In the genomic region with DNA sequence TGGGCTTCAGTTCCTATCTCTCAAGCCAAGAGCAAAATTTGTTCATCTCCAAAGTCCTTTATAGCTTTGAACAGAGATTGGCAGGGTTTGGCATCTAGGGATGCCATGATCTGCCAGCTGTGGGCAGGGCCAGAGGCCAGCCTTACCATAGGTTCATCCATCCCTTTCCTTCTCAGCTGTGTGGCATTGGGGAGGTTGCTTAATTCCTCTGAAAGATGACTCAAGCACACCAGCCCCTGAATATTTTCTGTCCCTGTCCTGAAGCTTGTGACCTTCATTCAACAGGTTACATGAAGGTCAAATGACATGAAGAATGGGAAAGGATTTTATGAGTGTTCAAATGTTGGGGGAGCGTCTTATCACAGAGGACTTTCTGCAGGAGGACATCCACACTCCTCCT, we compare ENCODE assay signal across 34 cellular contexts. TPM values are rescaled to one million over a fixed set of nuclear protein-coding genes. Genes with fewer than 3 reads are reported as not detected.
"Had no signal": no experiment of that assay in that cellular context is flagged by ENCODE, and none has a peak within 500 bp of the region (broad histone marks: within the 10 kb centered on the region; RNA-seq: fewer than 3 reads in every experiment).

No MANE protein-coding gene starts in this region.

- H3K4me3 Mint-ChIP-seq: activated CD4-positive, alpha-beta memory T cell treated with anti-CD3 and anti-CD28 coated beads for 36 hours; activated CD4-positive, alpha-beta T cell treated with anti-CD3 and anti-CD28 coated beads for 36 hours; activated CD4-positive, alpha-beta T cell treated with anti-CD3 and anti-CD28 coated beads, Interleukin-2, amount 10 ng/mL, durations not matched to agents 24 days and 14 days; activated CD8-positive, alpha-beta memory T cell treated with anti-CD3 and anti-CD28 coated beads, Interleukin-2, amount 10 ng/mL, durations not matched to agents 7 days and 5 days; activated CD8-positive, alpha-beta T cell treated with anti-CD3 and anti-CD28 coated beads, Interleukin-2, amount 10 ng/mL, durations not matched to agents 7 days and 5 days; activated naive CD4-positive, alpha-beta T cell treated with anti-CD3 and anti-CD28 coated beads for 36 hours; activated naive CD4-positive, alpha-beta T cell treated with anti-CD3 and anti-CD28 coated beads, Interleukin-2, amount 50 U/mL, for 24 hours; activated naive CD8-positive, alpha-beta T cell treated with anti-CD3 and anti-CD28 coated beads for 36 hours; activated naive CD8-positive, alpha-beta T cell treated with anti-CD3 and anti-CD28 coated beads, Interleukin-2, amount 50 U/mL, for 24 hours; activated T-helper 1 cell treated with anti-CD3 and anti-CD28 coated beads, Interleukin-12 subunit alpha, Interleukin-12 subunit beta, Interleukin-2, Interleukin-4 antibody, amounts not matched to agents 30 ng/mL and 10 ng/mL and 1 ng/mL, durations not matched to agents 14 hours and 24 hours and 36 hours had no signal

- ATAC-seq: activated CD4-positive, alpha-beta T cell treated with anti-CD3 and anti-CD28 coated beads for 36 hours; activated CD8-positive, alpha-beta memory T cell treated with anti-CD3 and anti-CD28 coated beads, Interleukin-2, amount 10 ng/mL, durations not matched to agents 7 days and 5 days; activated CD8-positive, alpha-beta T cell treated with anti-CD3 and anti-CD28 coated beads, Interleukin-2, amount 10 ng/mL, durations not matched to agents 7 days and 5 days; body of pancreas; gastroesophageal sphincter had no signal

- H3K36me3 Mint-ChIP-seq: activated CD8-positive, alpha-beta memory T cell treated with anti-CD3 and anti-CD28 coated beads, Interleukin-2, amount 10 ng/mL, durations not matched to agents 7 days and 5 days; activated naive CD4-positive, alpha-beta T cell treated with anti-CD3 and anti-CD28 coated beads, Interleukin-2, amount 50 U/mL, for 24 hours had no signal

- DNase-seq: activated CD4-positive, alpha-beta memory T cell treated with anti-CD3 and anti-CD28 coated beads for 36 hours; activated CD4-positive, alpha-beta T cell treated with anti-CD3 and anti-CD28 coated beads for 36 hours; activated CD4-positive, alpha-beta T cell treated with anti-CD3 and anti-CD28 coated beads, Interleukin-2, amount 10 ng/mL, durations not matched to agents 24 days and 14 days; activated CD4-positive, CD25-positive, alpha-beta regulatory T cell; activated CD4-positive, CD25-positive, alpha-beta regulatory T cell treated with anti-CD3 and anti-CD28 coated beads, Interleukin-2, amount 50 U/mL, for 72 hours; activated CD8-positive, alpha-beta memory T cell treated with anti-CD3 and anti-CD28 coated beads, Interleukin-2, amount 10 ng/mL, durations not matched to agents 7 days and 5 days; activated CD8-positive, alpha-beta memory T cell treated with anti-CD3 and anti-CD28 coated beads, Interleukin-2, amount 50 U/mL, for 4 hours; activated CD8-positive, alpha-beta T cell treated with anti-CD3 and anti-CD28 coated beads, Interleukin-2, amount 10 ng/mL, durations not matched to agents 7 days and 5 days; activated effector memory CD4-positive, alpha-beta T cell treated with anti-CD3 and anti-CD28 coated beads, Interleukin-2, amount 50 U/mL, for 16 hours; activated naive CD4-positive, alpha-beta T cell treated with anti-CD3 and anti-CD28 coated beads for 36 hours; activated naive CD8-positive, alpha-beta T cell treated with anti-CD3 and anti-CD28 coated beads for 36 hours; activated naive CD8-positive, alpha-beta T cell treated with anti-CD3 and anti-CD28 coated beads, Interleukin-2, amount 50 U/mL, for 24 hours; activated T-cell treated with anti-CD3 and anti-CD28 coated beads, Interleukin-2, amount 50 U/mL, for 1 hour; activated T-cell treated with anti-CD3 and anti-CD28 coated beads, Interleukin-2, amount 50 U/mL, for 48 hours; amygdala; aorta; body of pancreas; caudate nucleus; colonic mucosa; effector CD8-positive, alpha-beta T cell; esophagus squamous epithelium; foreskin melanocyte had no signal

- H3K9me3 Mint-ChIP-seq: activated CD4-positive, alpha-beta memory T cell treated with anti-CD3 and anti-CD28 coated beads for 36 hours; activated CD4-positive, alpha-beta T cell treated with anti-CD3 and anti-CD28 coated beads, Interleukin-2, amount 10 ng/mL, durations not matched to agents 24 days and 14 days; activated naive CD4-positive, alpha-beta T cell treated with anti-CD3 and anti-CD28 coated beads for 36 hours; activated naive CD4-positive, alpha-beta T cell treated with anti-CD3 and anti-CD28 coated beads, Interleukin-2, amount 50 U/mL, for 24 hours; activated naive CD8-positive, alpha-beta T cell treated with anti-CD3 and anti-CD28 coated beads for 36 hours; activated naive CD8-positive, alpha-beta T cell treated with anti-CD3 and anti-CD28 coated beads, Interleukin-2, amount 50 U/mL, for 24 hours; activated T-helper 1 cell treated with anti-CD3 and anti-CD28 coated beads, Interleukin-12 subunit alpha, Interleukin-12 subunit beta, Interleukin-2, Interleukin-4 antibody, amounts not matched to agents 30 ng/mL and 10 ng/mL and 1 ng/mL, durations not matched to agents 14 hours and 24 hours and 36 hours; activated T-helper 2 cell treated with anti-CD3 and anti-CD28 coated beads, Interferon-gamma antibody, Interleukin-2, Interleukin-4, amounts not matched to agents 10 μg/mL and 5 μg/mL and 100 μg/mL, durations not matched to agents 14 hours and 24 hours and 36 hours had no signal

- H3K27ac Mint-ChIP-seq: activated CD4-positive, alpha-beta memory T cell treated with anti-CD3 and anti-CD28 coated beads for 36 hours; activated CD4-positive, alpha-beta T cell treated with anti-CD3 and anti-CD28 coated beads for 36 hours; activated CD4-positive, alpha-beta T cell treated with anti-CD3 and anti-CD28 coated beads, Interleukin-2, amount 10 ng/mL, durations not matched to agents 24 days and 14 days; activated CD8-positive, alpha-beta memory T cell treated with anti-CD3 and anti-CD28 coated beads, Interleukin-2, amount 10 ng/mL, durations not matched to agents 7 days and 5 days; activated CD8-positive, alpha-beta T cell treated with anti-CD3 and anti-CD28 coated beads, Interleukin-2, amount 10 ng/mL, durations not matched to agents 7 days and 5 days; activated naive CD4-positive, alpha-beta T cell treated with anti-CD3 and anti-CD28 coated beads for 36 hours; activated naive CD4-positive, alpha-beta T cell treated with anti-CD3 and anti-CD28 coated beads, Interleukin-2, amount 50 U/mL, for 24 hours; activated naive CD8-positive, alpha-beta T cell treated with anti-CD3 and anti-CD28 coated beads for 36 hours; activated naive CD8-positive, alpha-beta T cell treated with anti-CD3 and anti-CD28 coated beads, Interleukin-2, amount 50 U/mL, for 24 hours; activated T-helper 1 cell treated with anti-CD3 and anti-CD28 coated beads, Interleukin-12 subunit alpha, Interleukin-12 subunit beta, Interleukin-2, Interleukin-4 antibody, amounts not matched to agents 30 ng/mL and 10 ng/mL and 1 ng/mL, durations not matched to agents 14 hours and 24 hours and 36 hours; activated T-helper 2 cell treated with anti-CD3 and anti-CD28 coated beads, Interferon-gamma antibody, Interleukin-2, Interleukin-4, amounts not matched to agents 10 μg/mL and 5 μg/mL and 100 μg/mL, durations not matched to agents 14 hours and 24 hours and 36 hours had no signal

RNA-seq across cellular contexts. Expression of gene MT1G, which starts 3.4 kb away (rescaled TPM):
- total RNA-seq: dermis microvascular lymphatic vessel endothelial cell, endothelial cell of umbilical vein, fibroblast of villous mesenchyme, glomerular endothelial cell had no signal

RNA-seq across cellular contexts. Expression of gene MT1H, which starts 5.1 kb away (rescaled TPM):
- total RNA-seq: activated CD4-positive, alpha-beta T cell treated with anti-CD3 and anti-CD28 coated beads, Interleukin-2, amount 10 ng/mL, durations not matched to agents 24 days and 14 days; activated CD8-positive, alpha-beta memory T cell treated with anti-CD3 and anti-CD28 coated beads, Interleukin-2, amount 10 ng/mL, durations not matched to agents 7 days and 5 days; activated T-helper 2 cell treated with anti-CD3 and anti-CD28 coated beads, Interferon-gamma antibody, Interleukin-2, Interleukin-4, amounts not matched to agents 10 μg/mL and 5 μg/mL and 100 μg/mL, durations not matched to agents 14 hours and 24 hours and 36 hours; dermis microvascular lymphatic vessel endothelial cell; endothelial cell of umbilical vein; fibroblast of lung; fibroblast of villous mesenchyme; gastroesophageal sphincter; glomerular endothelial cell had no signal

RNA-seq across cellular contexts. Expression of gene MT1F, which starts 6.7 kb away (rescaled TPM):
- total RNA-seq: fibroblast of villous mesenchyme, glomerular endothelial cell had no signal

RNA-seq across cellular contexts. Expression of gene MT1B, which starts 12.8 kb away (rescaled TPM):
- total RNA-seq: activated CD4-positive, alpha-beta memory T cell treated with anti-CD3 and anti-CD28 coated beads for 36 hours; activated CD4-positive, alpha-beta T cell treated with anti-CD3 and anti-CD28 coated beads for 36 hours; activated CD4-positive, alpha-beta T cell treated with anti-CD3 and anti-CD28 coated beads, Interleukin-2, amount 10 ng/mL, durations not matched to agents 24 days and 14 days; activated CD8-positive, alpha-beta memory T cell treated with anti-CD3 and anti-CD28 coated beads for 36 hours; activated CD8-positive, alpha-beta memory T cell treated with anti-CD3 and anti-CD28 coated beads, Interleukin-2, amount 10 ng/mL, durations not matched to agents 7 days and 5 days; activated CD8-positive, alpha-beta T cell treated with anti-CD3 and anti-CD28 coated beads, Interleukin-2, amount 10 ng/mL, durations not matched to agents 7 days and 5 days; activated naive CD4-positive, alpha-beta T cell treated with anti-CD3 and anti-CD28 coated beads for 36 hours; activated naive CD8-positive, alpha-beta T cell treated with anti-CD3 and anti-CD28 coated beads for 36 hours; activated T-helper 1 cell treated with anti-CD3 and anti-CD28 coated beads, Interleukin-12 subunit alpha, Interleukin-12 subunit beta, Interleukin-2, Interleukin-4 antibody, amounts not matched to agents 30 ng/mL and 10 ng/mL and 1 ng/mL, durations not matched to agents 14 hours and 24 hours and 36 hours; activated T-helper 2 cell treated with anti-CD3 and anti-CD28 coated beads, Interferon-gamma antibody, Interleukin-2, Interleukin-4, amounts not matched to agents 10 μg/mL and 5 μg/mL and 100 μg/mL, durations not matched to agents 14 hours and 24 hours and 36 hours; adrenal gland; aorta; body of pancreas; colonic mucosa; dermis microvascular lymphatic vessel endothelial cell; endothelial cell of umbilical vein; esophagus squamous epithelium; fibroblast of lung; fibroblast of villous mesenchyme; gastroesophageal sphincter; glomerular endothelial cell; T-helper 1 cell treated with Interleukin-12 subunit alpha and Interleukin-12 subunit beta and Interleukin-4 antibody, amounts not matched to agents 30 ng/mL and 1 ng/mL, for 36 hours had no signal
